In the genomic region with DNA sequence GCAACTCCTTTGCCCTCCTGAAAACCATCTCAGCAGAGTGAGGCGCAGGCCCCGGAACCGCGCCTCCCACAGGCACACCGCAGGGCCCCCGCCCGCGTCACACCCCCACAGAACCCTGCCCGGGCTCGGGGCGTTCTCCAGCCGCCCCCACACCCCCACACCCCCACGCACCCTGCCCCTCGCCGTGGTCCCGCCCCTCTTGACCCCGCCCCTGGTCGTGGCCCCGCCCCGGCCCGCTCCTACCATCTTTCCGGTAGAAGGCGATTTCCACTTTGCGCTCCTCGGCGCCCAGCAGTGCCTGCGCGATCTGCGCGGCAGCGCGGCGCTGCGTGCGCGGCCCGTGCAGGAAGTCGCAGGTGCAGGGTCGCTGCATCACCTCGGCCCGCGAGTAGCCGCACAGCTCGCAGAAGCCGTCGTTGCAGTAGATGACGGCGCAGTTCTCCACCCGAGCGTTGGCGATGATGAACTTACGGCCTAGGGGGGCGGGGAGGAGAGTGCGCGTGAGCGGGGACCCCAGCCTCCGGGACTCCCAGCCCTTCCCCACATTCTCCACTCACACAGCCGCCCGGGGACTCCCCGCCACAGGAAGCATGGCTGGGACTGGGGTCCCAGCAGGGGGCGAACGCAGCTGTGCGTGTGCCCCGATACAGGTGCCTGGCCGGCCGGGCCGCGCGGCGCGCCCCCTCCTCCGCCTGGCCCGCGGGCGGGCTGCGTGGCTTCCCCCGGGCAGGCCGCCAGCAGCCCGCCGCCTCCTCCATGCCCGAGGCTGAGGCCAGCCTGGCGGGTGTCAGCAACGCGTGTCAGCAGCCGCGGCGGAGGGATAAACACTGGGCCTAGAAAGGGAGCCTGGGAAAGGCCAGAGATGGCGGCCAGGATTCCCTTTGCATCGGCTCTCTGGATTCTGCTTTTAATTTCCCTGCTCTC, we compare ENCODE assay signal across 8 cellular contexts. TPM values are rescaled to one million over a fixed set of nuclear protein-coding genes. Genes with fewer than 3 reads are reported as not detected.
A peak's percentile ranks its signal among the peaks of the same experiment; 100 is the strongest.
DNase-seq lines count a peak whose midpoint lies in the region; ATAC-seq and TF ChIP-seq lines count a peak whose summit lies in the region.

No MANE protein-coding gene starts in this region.

- peaks cover 18% of the 10 kb centered on the region for H3K4me1 Mint-ChIP-seq in CD14-positive monocyte

- DNase-seq in CD14-positive monocyte (ENCODE audit: low spot score) (no peak), SW480 (ENCODE audit: low spot score) (peak; percentile 53), anterior cingulate cortex (lab: John Stamatoyannopoulos, UW) (peak in 34 of 58 donors; percentile 21 to 76 (median 41)), HT-29 (ENCODE audit: low spot score) (no peak)
- DNase-seq in stimulated activated CD4-positive, alpha-beta T cell treated with anti-CD3 and anti-CD28 coated beads, Interleukin-15, amount 100 ng/mL, for 1 hour (ENCODE audit: low read depth in 1 of 2, low spot score in 1 of 2): peak; percentile 67 to 68

- H3K4me3 Mint-ChIP-seq in CD14-positive monocyte: peak overlapping the region; percentile 70 to 85

- H3K9ac ChIP-seq in HUES64 (ENCODE audit: low read depth, low read length): 0 out of 2 replicates have a peak overlapping the region, but pooled peaks have one; percentile 60

- peak overlapping the region; percentile 85 for H3K4me3 ChIP-seq in HUES64 (ENCODE audit: low read length)
- H3K4me3 ChIP-seq in iPS-18c (ENCODE audit: insufficient read depth, low read depth, low read length): peak overlapping the region; percentile 70

- 2% methylated on average over 87 of the region's 89 CpGs for WGBS in HUES64

- peak; percentile 55 for ATAC-seq in GM19351 (IDR thresholded peaks at IDR 0.05; ENCODE audit: unreplicated experiment)

- no peak overlapping the region for H3K27ac Mint-ChIP-seq in CD14-positive monocyte

- H3K27me3 Mint-ChIP-seq in CD14-positive monocyte (ENCODE audit: low read depth in 3 of 3): peaks cover 61 to 82% (median 62%) of the 10 kb centered on the region in 3 donors

- H3K9me3 Mint-ChIP-seq in CD14-positive monocyte: peaks cover 0 to 19% (median 6%) of the 10 kb centered on the region in 7 donors

- H3K27ac ChIP-seq in HUES64 (ENCODE audit: low read depth, low read length): no peak overlapping the region

- peaks cover 44% of the 10 kb centered on the region for H3K27me3 ChIP-seq in HUES64 (ENCODE audit: insufficient read depth, low read length)

- no peaks in the 10 kb centered on the region for H3K36me3 ChIP-seq in HUES64 (ENCODE audit: insufficient read depth, low read length)

- intact Hi-C loops in CD14-positive monocyte (cut with micrococcal nuclease): no loop called here

- no peaks in the 10 kb centered on the region for H3K9me3 ChIP-seq in HUES64 (ENCODE audit: insufficient read depth, low read depth, low read length)
- H3K9me3 ChIP-seq in iPS-18c (ENCODE audit: control insufficient read depth, insufficient read depth, low read length): peaks cover 2% of the 10 kb centered on the region

- peaks cover 29% of the 10 kb centered on the region for H3K4me1 ChIP-seq in HUES64 (ENCODE audit: insufficient read depth, low read length)

- TF ChIP-seq CTCF in CD14-positive monocyte (IDR thresholded peaks at IDR 0.05): no peak

- H3K36me3 Mint-ChIP-seq in CD14-positive monocyte: peaks cover 0 to 7% of the 10 kb centered on the region in 2 donors

RNA-seq across cellular contexts. Expression of a gene that starts 3.4 kb away (rescaled TPM):
- polyA plus RNA-seq in CD14-positive monocyte: not detected
- 5.3 TPM for polyA plus RNA-seq in HUES64 (2013, experiment 1 of 2)
- polyA plus RNA-seq in HUES64 (2013, experiment 2 of 2): 8.0 TPM
- total RNA-seq in HT-29 (2014; rRNA removed; shearing (Covaris generic)): 2.2 and 2.8 TPM in 2 replicates

RNA-seq across cellular contexts. Expression of a gene that starts 16.1 kb away (rescaled TPM):
- polyA plus RNA-seq in CD14-positive monocyte: under 1 TPM; 0.26 to 0.72 TPM
- polyA plus RNA-seq in HUES64 (2013, experiment 1 of 2): 6.1 TPM
- polyA plus RNA-seq in HUES64 (2013, experiment 2 of 2): 9.2 TPM
- 6.7 and 13.0 TPM in 2 replicates for total RNA-seq in HT-29 (2014; rRNA removed; shearing (Covaris generic))

RNA-seq across cellular contexts. Expression of a gene that starts 49.6 kb away (rescaled TPM):
- under 1 TPM in 1 of 2 donors, not detected in 1; 0.30 TPM for polyA plus RNA-seq in CD14-positive monocyte
- 1.9 TPM for polyA plus RNA-seq in HUES64 (2013, experiment 1 of 2)
- polyA plus RNA-seq in HUES64 (2013, experiment 2 of 2): 3.7 TPM
- 0.47 and 1.0 TPM in 2 replicates for total RNA-seq in HT-29 (2014; rRNA removed; shearing (Covaris generic))

RNA-seq across cellular contexts. Expression of a gene that starts 53.5 kb away (rescaled TPM):
- polyA plus RNA-seq in CD14-positive monocyte: 1 to 10 TPM; 9.3 to 9.5 TPM
- 14.4 TPM for polyA plus RNA-seq in HUES64 (2013, experiment 1 of 2)
- polyA plus RNA-seq in HUES64 (2013, experiment 2 of 2): 14.5 TPM
- total RNA-seq in HT-29 (2014; rRNA removed; shearing (Covaris generic)): 81.6 and 97.8 TPM in 2 replicates

Comparison
In these comparisons a context has a peak if more than half of its experiments do, and no peak if none do; other contexts are left out.
1. DNase-seq: peak in SW480 (single experiment), anterior cingulate cortex (34 of 58) and stimulated activated CD4-positive, alpha-beta T cell treated with anti-CD3 and anti-CD28 coated beads, Interleukin-15, amount 100 ng/mL, for 1 hour (2 of 2); none in CD14-positive monocyte (single experiment) and HT-29 (single experiment).